Comparison of ENCODE assay signal across 15 cellular contexts in genomic region chr16:47712276-47713224, GRCh38.
A peak's percentile ranks its signal among the peaks of the same experiment; 100 is the strongest.
DNase-seq lines count a peak whose midpoint lies in the region; ATAC-seq and TF ChIP-seq lines count a peak whose summit lies in the region.
"Had no signal": no experiment of that assay in that cellular context is flagged by ENCODE, and none has a peak within 500 bp of the region (broad histone marks: within the 10 kb centered on the region; RNA-seq: fewer than 3 reads in every experiment).

No MANE protein-coding gene starts in this region.

- no peaks in the 10 kb centered on the region for H3K36me3 ChIP-seq in RWPE2 (ENCODE audit: low read depth)
- H3K36me3 ChIP-seq: transverse colon had no signal

- no peak overlapping the region for H3K4me3 Mint-ChIP-seq in stimulated activated naive CD8-positive, alpha-beta T cell treated with anti-CD3 and anti-CD28 coated beads, Interleukin-15, amount 100 ng/mL, for 72 hours
- no peak overlapping the region for H3K4me3 Mint-ChIP-seq in immature natural killer cell
- H3K4me3 Mint-ChIP-seq: activated B cell treated with CpG ODN at 0.5 μM for 24 hours; dendritic cell treated with granulocyte-macrophage colony-stimulating factor and Interleukin-4, amounts not matched to agents 40 ng/mL and 50 ng/mL, for 4 days had no signal

- DNase-seq in stimulated activated naive CD8-positive, alpha-beta T cell treated with anti-CD3 and anti-CD28 coated beads, Interleukin-15, Interleukin-2, amounts not matched to agents 100 U/mL and 50 U/mL, for 24 hours, result no peak
- no peak for DNase-seq in stimulated activated naive CD8-positive, alpha-beta T cell treated with anti-CD3 and anti-CD28 coated beads, Interleukin-15, amount 100 ng/mL, for 72 hours
- DNase-seq in RWPE2 (ENCODE audit: low spot score) (peak; percentile 58), islet precursor cell (peak; percentile 61), mesenteric fat pad (ENCODE audit: low spot score) (no peak), DMS153 (lab: John Stamatoyannopoulos, UW) (no peak), immature natural killer cell (no peak)
- DNase-seq: activated B cell treated with CpG ODN at 0.5 μM for 24 hours, amniotic stem cell, NCI-H187 treated with DMSO at 0.1 percent for 48 hours, NCI-H748 treated with DMSO at 0.1 percent for 48 hours, SIG-M5, transverse colon had no signal

- H3K4me1 ChIP-seq in RWPE2 (ENCODE audit: insufficient read depth, poor library complexity, severe bottlenecking), result peaks cover 23% of the 10 kb centered on the region
- H3K4me1 ChIP-seq: transverse colon had no signal

- H3K4me3 ChIP-seq in RWPE2 (ENCODE audit: severe bottlenecking), result no peak overlapping the region
- H3K4me3 ChIP-seq: transverse colon had no signal

- no peaks in the 10 kb centered on the region for H3K36me3 Mint-ChIP-seq in immature natural killer cell

- no peaks in the 10 kb centered on the region for H3K27me3 ChIP-seq in RWPE2 (ENCODE audit: insufficient read depth, poor library complexity, severe bottlenecking)
- H3K27me3 ChIP-seq: transverse colon had no signal

- H3K9me3 ChIP-seq in RWPE2 (ENCODE audit: severe bottlenecking), result no peaks in the 10 kb centered on the region
- H3K9me3 ChIP-seq: transverse colon had no signal

- no peak overlapping the region for H3K27ac Mint-ChIP-seq in stimulated activated naive CD8-positive, alpha-beta T cell treated with anti-CD3 and anti-CD28 coated beads, Interleukin-15, amount 100 ng/mL, for 72 hours
- H3K27ac Mint-ChIP-seq in immature natural killer cell, result no peak overlapping the region
- H3K27ac Mint-ChIP-seq: activated B cell treated with CpG ODN at 0.5 μM for 24 hours; dendritic cell treated with granulocyte-macrophage colony-stimulating factor and Interleukin-4, amounts not matched to agents 40 ng/mL and 50 ng/mL, for 4 days had no signal

- no peaks in the 10 kb centered on the region for H3K4me1 Mint-ChIP-seq in stimulated activated naive CD8-positive, alpha-beta T cell treated with anti-CD3 and anti-CD28 coated beads, Interleukin-15, amount 100 ng/mL, for 72 hours
- no peaks in the 10 kb centered on the region for H3K4me1 Mint-ChIP-seq in immature natural killer cell
- H3K4me1 Mint-ChIP-seq: activated B cell treated with CpG ODN at 0.5 μM for 24 hours had no signal

- peaks cover 15% of the 10 kb centered on the region for H3K27me3 Mint-ChIP-seq in stimulated activated naive CD8-positive, alpha-beta T cell treated with anti-CD3 and anti-CD28 coated beads, Interleukin-15, amount 100 ng/mL, for 72 hours
- H3K27me3 Mint-ChIP-seq in immature natural killer cell (ENCODE audit: low read depth in 3 of 3), result peaks cover 0 to 4% (median 3%) of the 10 kb centered on the region in 3 donors
- H3K27me3 Mint-ChIP-seq: dendritic cell treated with granulocyte-macrophage colony-stimulating factor and Interleukin-4, amounts not matched to agents 40 ng/mL and 50 ng/mL, for 4 days had no signal

- peak; percentile 19 for ATAC-seq in stimulated activated naive CD8-positive, alpha-beta T cell treated with anti-CD3 and anti-CD28 coated beads, Interleukin-15, Interleukin-2, amounts not matched to agents 100 U/mL and 50 U/mL, for 24 hours
- ATAC-seq in stimulated activated naive CD8-positive, alpha-beta T cell treated with anti-CD3 and anti-CD28 coated beads, Interleukin-15, amount 100 ng/mL, for 72 hours, result no peak
- ATAC-seq in RWPE2 (ENCODE audit: low read depth) (peak; percentile 53), HG02973 (IDR thresholded peaks at IDR 0.05; ENCODE audit: unreplicated experiment) (no peak)

- peak overlapping the region; percentile 86 for H3K27ac ChIP-seq in RWPE2 (ENCODE audit: poor library complexity, severe bottlenecking)
- H3K27ac ChIP-seq: transverse colon had no signal

- peaks cover 0 to 9% of the 10 kb centered on the region in 2 donors for H3K9me3 Mint-ChIP-seq in stimulated activated naive CD8-positive, alpha-beta T cell treated with anti-CD3 and anti-CD28 coated beads, Interleukin-15, amount 100 ng/mL, for 72 hours
- H3K9me3 Mint-ChIP-seq in immature natural killer cell, result no peaks in the 10 kb centered on the region
- H3K9me3 Mint-ChIP-seq: activated B cell treated with CpG ODN at 0.5 μM for 24 hours; dendritic cell treated with granulocyte-macrophage colony-stimulating factor and Interleukin-4, amounts not matched to agents 40 ng/mL and 50 ng/mL, for 4 days had no signal

- no peak for TF ChIP-seq CTCF in RWPE2 (IDR thresholded peaks at IDR 0.05; ENCODE audit: poor library complexity, severe bottlenecking)

Comparison
In these comparisons a context has a peak if more than half of its experiments do, and no peak if none do; other contexts are left out.
1. ATAC-seq: peak in stimulated activated naive CD8-positive, alpha-beta T cell treated with anti-CD3 and anti-CD28 coated beads, Interleukin-15, Interleukin-2, amounts not matched to agents 100 U/mL and 50 U/mL, for 24 hours (single experiment) and RWPE2 (single experiment); none in stimulated activated naive CD8-positive, alpha-beta T cell treated with anti-CD3 and anti-CD28 coated beads, Interleukin-15, amount 100 ng/mL, for 72 hours (single experiment) and HG02973 (single experiment).
2. DNase-seq: peak in RWPE2 (single experiment) and islet precursor cell (single experiment); none in stimulated activated naive CD8-positive, alpha-beta T cell treated with anti-CD3 and anti-CD28 coated beads, Interleukin-15, Interleukin-2, amounts not matched to agents 100 U/mL and 50 U/mL, for 24 hours (single experiment), stimulated activated naive CD8-positive, alpha-beta T cell treated with anti-CD3 and anti-CD28 coated beads, Interleukin-15, amount 100 ng/mL, for 72 hours (0 of 2), mesenteric fat pad (single experiment), DMS153 (single experiment) and immature natural killer cell (0 of 3).